ENCODE assay signal across 1 cellular context in genomic region chr6:13991393-13991792, GRCh38.
TF ChIP-seq lines count a peak whose summit lies in the region.

No MANE protein-coding gene starts in this region.

TF ChIP-seq in GM23338, 12 proteins besides CTCF, POLR2A, EP300 and RAD21 (continued from another document):
- TF ChIP-seq REST (IDR thresholded peaks at IDR 0.05; ENCODE audit: unreplicated experiment) (no peak), ZNF114 (CRISPR knock-in tag; IDR thresholded peaks at IDR 0.05) (no peak), EZH2 (IDR thresholded peaks at IDR 0.05; ENCODE audit: low read depth, unreplicated experiment) (no peak), NANOG (IDR thresholded peaks at IDR 0.05; ENCODE audit: borderline replicate concordance) (no peak), ZNF462 (CRISPR knock-in tag; IDR thresholded peaks at IDR 0.05) (no peak), POLR2AphosphoS5 (IDR thresholded peaks at IDR 0.05; ENCODE audit: low read depth) (no peak), EZH2phosphoT487 (IDR thresholded peaks at IDR 0.05; ENCODE audit: unreplicated experiment) (no peak), JUNB (IDR thresholded peaks at IDR 0.05; ENCODE audit: unreplicated experiment) (no peak), STAT1 (IDR thresholded peaks at IDR 0.05; ENCODE audit: unreplicated experiment) (no peak)
